8 cellular contexts compared by ENCODE assay signal in genomic region chr12:53543539-53543938, GRCh38. TPM values are rescaled to one million over a fixed set of nuclear protein-coding genes. Genes with fewer than 3 reads are reported as not detected.
A peak's percentile ranks its signal among the peaks of the same experiment; 100 is the strongest.
DNase-seq lines count a peak whose midpoint lies in the region; ATAC-seq and TF ChIP-seq lines count a peak whose summit lies in the region.

No MANE protein-coding gene starts in this region.

- CTCF ChIA-PET in activated CD8-positive, alpha-beta T cell treated with anti-CD3 and anti-CD28 coated beads, Interleukin-2, amount 10 ng/mL, durations not matched to agents 7 days and 5 days (lab: Charles Lee), result interaction anchor here (0.6 to 5.9 kb wide), 44 partner anchors 8 to 921 kb away, joined by 3 to 122 read pairs (median 5); partner anchors contain the start of genes ATF7 and ATP5MC2

- no peaks in the 10 kb centered on the region for H3K27me3 Mint-ChIP-seq in activated CD8-positive, alpha-beta T cell treated with anti-CD3 and anti-CD28 coated beads, Interleukin-2, amount 10 ng/mL, durations not matched to agents 7 days and 5 days (ENCODE audit: low read depth)

- H3K27ac Mint-ChIP-seq in activated CD8-positive, alpha-beta T cell treated with anti-CD3 and anti-CD28 coated beads, Interleukin-2, amount 10 ng/mL, durations not matched to agents 7 days and 5 days, result peak overlapping the region; percentile 59
- H3K27ac Mint-ChIP-seq in stimulated activated effector memory CD8-positive, alpha-beta T cell treated with anti-CD3 and anti-CD28 coated beads, Interleukin-12 subunit alpha, Interleukin-12 subunit beta, amount 100 ng/mL, for 72 hours, result peak overlapping the region; percentile 7

- DNase-seq in NCI-H524 (lab: John Stamatoyannopoulos, UW), result peak; percentile 31 to 59
- DNase-seq in NCI-H524 treated with DMSO at 0.1 percent for 48 hours (lab: John Stamatoyannopoulos, UW), result no peak
- DNase-seq in NCI-H69 (lab: John Stamatoyannopoulos, UW), result peak; percentile 71
- peak; percentile 65 for DNase-seq in activated CD8-positive, alpha-beta T cell treated with anti-CD3 and anti-CD28 coated beads, Interleukin-2, amount 10 ng/mL, durations not matched to agents 7 days and 5 days
- DNase-seq in epithelial cell of esophagus (ENCODE audit: low read depth), result peak; percentile 76
- DNase-seq in mucosa of gallbladder (ENCODE audit: low spot score), result peak; percentile 57
- peak; percentile 10 to 62 for DNase-seq in stimulated activated effector memory CD8-positive, alpha-beta T cell treated with anti-CD3 and anti-CD28 coated beads, Interleukin-12 subunit alpha, Interleukin-12 subunit beta, amount 100 ng/mL, for 72 hours (ENCODE audit: low spot score in 2 of 2)

- H3K4me3 ChIP-seq in epithelial cell of esophagus (ENCODE audit: low read length), result no peak overlapping the region

- no peak overlapping the region for H3K4me3 Mint-ChIP-seq in activated CD8-positive, alpha-beta T cell treated with anti-CD3 and anti-CD28 coated beads, Interleukin-2, amount 10 ng/mL, durations not matched to agents 7 days and 5 days
- H3K4me3 Mint-ChIP-seq in stimulated activated effector memory CD8-positive, alpha-beta T cell treated with anti-CD3 and anti-CD28 coated beads, Interleukin-12 subunit alpha, Interleukin-12 subunit beta, amount 100 ng/mL, for 72 hours, result no peak overlapping the region

- POLR2A ChIA-PET in activated CD8-positive, alpha-beta T cell treated with anti-CD3 and anti-CD28 coated beads, Interleukin-2, amount 10 ng/mL, durations not matched to agents 7 days and 5 days (lab: Charles Lee), result interaction anchor here (0.6 to 2.7 kb wide), 3 partner anchors 66 to 133 kb away, joined by 3 to 18 read pairs (median 4); partner anchors contain the start of gene ATP5MC2

- ATAC-seq in HG03280 (IDR thresholded peaks at IDR 0.05; ENCODE audit: unreplicated experiment), result peak; percentile 88
- peak; percentile 92 for ATAC-seq in activated CD8-positive, alpha-beta T cell treated with anti-CD3 and anti-CD28 coated beads, Interleukin-2, amount 10 ng/mL, durations not matched to agents 7 days and 5 days
- peak; percentile 98 for ATAC-seq in stimulated activated effector memory CD8-positive, alpha-beta T cell treated with anti-CD3 and anti-CD28 coated beads, Interleukin-12 subunit alpha, Interleukin-12 subunit beta, amount 100 ng/mL, for 72 hours

- H3K36me3 Mint-ChIP-seq in activated CD8-positive, alpha-beta T cell treated with anti-CD3 and anti-CD28 coated beads, Interleukin-2, amount 10 ng/mL, durations not matched to agents 7 days and 5 days (ENCODE audit: low read depth), result peaks cover 22% of the 10 kb centered on the region
- peaks cover 90% of the 10 kb centered on the region for H3K36me3 Mint-ChIP-seq in stimulated activated effector memory CD8-positive, alpha-beta T cell treated with anti-CD3 and anti-CD28 coated beads, Interleukin-12 subunit alpha, Interleukin-12 subunit beta, amount 100 ng/mL, for 72 hours

- H3K9me3 Mint-ChIP-seq in activated CD8-positive, alpha-beta T cell treated with anti-CD3 and anti-CD28 coated beads, Interleukin-2, amount 10 ng/mL, durations not matched to agents 7 days and 5 days (ENCODE audit: insufficient read depth), result no peaks in the 10 kb centered on the region
- H3K9me3 Mint-ChIP-seq in stimulated activated effector memory CD8-positive, alpha-beta T cell treated with anti-CD3 and anti-CD28 coated beads, Interleukin-12 subunit alpha, Interleukin-12 subunit beta, amount 100 ng/mL, for 72 hours, result no peaks in the 10 kb centered on the region

- H3K4me1 Mint-ChIP-seq in activated CD8-positive, alpha-beta T cell treated with anti-CD3 and anti-CD28 coated beads, Interleukin-2, amount 10 ng/mL, durations not matched to agents 7 days and 5 days (ENCODE audit: low read depth), result peaks cover 10% of the 10 kb centered on the region
- H3K4me1 Mint-ChIP-seq in stimulated activated effector memory CD8-positive, alpha-beta T cell treated with anti-CD3 and anti-CD28 coated beads, Interleukin-12 subunit alpha, Interleukin-12 subunit beta, amount 100 ng/mL, for 72 hours, result peaks cover 5% of the 10 kb centered on the region

- peak; percentile 96 for TF ChIP-seq CTCF in epithelial cell of esophagus (IDR thresholded peaks at IDR 0.05; ENCODE audit: insufficient read depth, low read depth, low read length, missing control alignments)

RNA-seq across cellular contexts. Expression of gene NPFF, which starts 36.3 kb away (rescaled TPM):
- not detected for total RNA-seq in activated CD8-positive, alpha-beta T cell treated with anti-CD3 and anti-CD28 coated beads, Interleukin-2, amount 10 ng/mL, durations not matched to agents 7 days and 5 days
- total RNA-seq in mucosa of gallbladder, result not detected

RNA-seq across cellular contexts. Expression of gene TARBP2, which starts 42.5 kb away (rescaled TPM):
- total RNA-seq in activated CD8-positive, alpha-beta T cell treated with anti-CD3 and anti-CD28 coated beads, Interleukin-2, amount 10 ng/mL, durations not matched to agents 7 days and 5 days, result 10 to 100 TPM; 30.3 to 36.9 TPM
- 33.3 TPM for total RNA-seq in mucosa of gallbladder

RNA-seq across cellular contexts. Expression of gene MAP3K12, which starts 44.3 kb away (rescaled TPM):
- 10 to 100 TPM; 22.7 to 22.9 TPM for total RNA-seq in activated CD8-positive, alpha-beta T cell treated with anti-CD3 and anti-CD28 coated beads, Interleukin-2, amount 10 ng/mL, durations not matched to agents 7 days and 5 days
- 29.2 TPM for total RNA-seq in mucosa of gallbladder
